ENCODE assay signal across 8 cellular contexts in genomic region chr19:13116282-13117175, GRCh38. TPM values are rescaled to one million over a fixed set of nuclear protein-coding genes. Genes with fewer than 3 reads are reported as not detected.
DNase-seq lines count a peak whose midpoint lies in the region; ATAC-seq and TF ChIP-seq lines count a peak whose summit lies in the region.

TRMT1 (minus strand) TSS chr19:13116740; CDS start chr19:13116399, 341 bp downstream.

- peak within 1 kb of the TSS; percentile 97 for H3K27ac Mint-ChIP-seq in activated T-helper 1 cell treated with anti-CD3 and anti-CD28 coated beads, Interleukin-12 subunit alpha, Interleukin-12 subunit beta, Interleukin-2, Interleukin-4 antibody, amounts not matched to agents 30 ng/mL and 10 ng/mL and 1 ng/mL, durations not matched to agents 14 hours and 24 hours and 36 hours
- peak within 1 kb of the TSS; percentile 88 to 93 for H3K27ac Mint-ChIP-seq in natural killer cell
- H3K27ac Mint-ChIP-seq in stimulated activated naive B cell treated with anti-CD40 and anti-IgM and Interleukin-4, amounts not matched to agents 10 μg/mL and 1 μg/mL and 100 μg/mL, for 72 hours, result peak within 1 kb of the TSS; percentile 98

- ATAC-seq in natural killer cell, result peak; percentile 63 to 77 (median 70)
- peak; percentile 65 to 69 for ATAC-seq in stimulated activated naive B cell treated with anti-CD40 and anti-IgM and Interleukin-4, amounts not matched to agents 10 μg/mL and 1 μg/mL and 100 μg/mL, for 72 hours (replicated peaks)

- H3K27me3 Mint-ChIP-seq in activated T-helper 1 cell treated with anti-CD3 and anti-CD28 coated beads, Interleukin-12 subunit alpha, Interleukin-12 subunit beta, Interleukin-2, Interleukin-4 antibody, amounts not matched to agents 30 ng/mL and 10 ng/mL and 1 ng/mL, durations not matched to agents 14 hours and 24 hours and 36 hours (ENCODE audit: insufficient read depth), result no peaks in the 10 kb centered on the region
- no peaks in the 10 kb centered on the region for H3K27me3 Mint-ChIP-seq in natural killer cell (ENCODE audit: low read depth in 2 of 2)
- H3K27me3 Mint-ChIP-seq in stimulated activated naive B cell treated with anti-CD40 and anti-IgM and Interleukin-4, amounts not matched to agents 10 μg/mL and 1 μg/mL and 100 μg/mL, for 72 hours, result no peaks in the 10 kb centered on the region

- peak within 1 kb of the TSS; percentile 44 to 99 (median 95); a peak in 21 of 22 replicates for H3K27ac ChIP-seq in BLaER1 treated with 17β-estradiol and CSF1 and Interleukin-3, amounts not matched to agents 10 nM and 100 nM

- peak within 1 kb of the TSS; percentile 94 to 100 (median 97) for H3K4me2 ChIP-seq in BLaER1 treated with 17β-estradiol and CSF1 and Interleukin-3, amounts not matched to agents 10 nM and 100 nM

- peak; percentile 93 for DNase-seq in GM20000 (ENCODE audit: low spot score)
- DNase-seq in LHCN-M2 (ENCODE audit: low read depth), result peak; percentile 93
- DNase-seq in RPMI8226, result peak; percentile 96
- DNase-seq in activated T-helper 1 cell treated with anti-CD3 and anti-CD28 coated beads, Interleukin-12 subunit alpha, Interleukin-12 subunit beta, Interleukin-2, Interleukin-4 antibody, amounts not matched to agents 30 ng/mL and 10 ng/mL and 1 ng/mL, durations not matched to agents 14 hours and 24 hours and 36 hours (ENCODE audit: low spot score), result peak; percentile 86
- peak; percentile 92 for DNase-seq in fibroblast of mammary gland (ENCODE audit: low read depth)
- DNase-seq in natural killer cell, result peak; percentile 85
- peak; percentile 94 for DNase-seq in stimulated activated naive B cell treated with anti-CD40 and anti-IgM and Interleukin-4, amounts not matched to agents 10 μg/mL and 1 μg/mL and 100 μg/mL, for 72 hours

- no peaks in the 10 kb centered on the region for H3K9me3 ChIP-seq in BLaER1 treated with 17β-estradiol and CSF1 and Interleukin-3, amounts not matched to agents 10 nM and 100 nM (replicated peaks in 1 of 11)

- no peaks in the 10 kb centered on the region for H3K9me3 Mint-ChIP-seq in activated T-helper 1 cell treated with anti-CD3 and anti-CD28 coated beads, Interleukin-12 subunit alpha, Interleukin-12 subunit beta, Interleukin-2, Interleukin-4 antibody, amounts not matched to agents 30 ng/mL and 10 ng/mL and 1 ng/mL, durations not matched to agents 14 hours and 24 hours and 36 hours
- no peaks in the 10 kb centered on the region for H3K9me3 Mint-ChIP-seq in natural killer cell
- H3K9me3 Mint-ChIP-seq in stimulated activated naive B cell treated with anti-CD40 and anti-IgM and Interleukin-4, amounts not matched to agents 10 μg/mL and 1 μg/mL and 100 μg/mL, for 72 hours, result no peaks in the 10 kb centered on the region

- H3K27me3 ChIP-seq in BLaER1 treated with 17β-estradiol and CSF1 and Interleukin-3, amounts not matched to agents 10 nM and 100 nM, result no peaks in the 10 kb centered on the region

- TF ChIP-seq CTCF in GM20000 (IDR thresholded peaks at IDR 0.05; ENCODE audit: extremely low read depth, missing control alignments) (no peak), fibroblast of mammary gland (conservative IDR thresholded peaks at IDR 0.05; ENCODE audit: control insufficient read depth, insufficient read depth, low read depth, low read length) (no peak), natural killer cell (IDR thresholded peaks at IDR 0.05) (no peak)

- peaks cover 25 to 33% (median 27%) of the 10 kb centered on the region in 11 experiments for H4K20me1 ChIP-seq in BLaER1 treated with 17β-estradiol and CSF1 and Interleukin-3, amounts not matched to agents 10 nM and 100 nM

- H3K9ac ChIP-seq in BLaER1 treated with 17β-estradiol and CSF1 and Interleukin-3, amounts not matched to agents 10 nM and 100 nM, result peak within 1 kb of the TSS; percentile 90 to 99 (median 98)

- H3K4me1 Mint-ChIP-seq in activated T-helper 1 cell treated with anti-CD3 and anti-CD28 coated beads, Interleukin-12 subunit alpha, Interleukin-12 subunit beta, Interleukin-2, Interleukin-4 antibody, amounts not matched to agents 30 ng/mL and 10 ng/mL and 1 ng/mL, durations not matched to agents 14 hours and 24 hours and 36 hours (ENCODE audit: low read depth), result peaks cover 38% of the 10 kb centered on the region
- peaks cover 38 to 52% of the 10 kb centered on the region in 2 donors for H3K4me1 Mint-ChIP-seq in natural killer cell
- H3K4me1 Mint-ChIP-seq in stimulated activated naive B cell treated with anti-CD40 and anti-IgM and Interleukin-4, amounts not matched to agents 10 μg/mL and 1 μg/mL and 100 μg/mL, for 72 hours, result peaks cover 30 to 75% of the 10 kb centered on the region in 2 donors

- peaks cover 50 to 57% (median 52%) of the 10 kb centered on the region in 10 experiments for H3K4me1 ChIP-seq in BLaER1 treated with 17β-estradiol and CSF1 and Interleukin-3, amounts not matched to agents 10 nM and 100 nM

- intact Hi-C loops in activated T-helper 1 cell treated with anti-CD3 and anti-CD28 coated beads, Interleukin-12 subunit alpha, Interleukin-12 subunit beta, Interleukin-2, Interleukin-4 antibody, amounts not matched to agents 30 ng/mL and 10 ng/mL and 1 ng/mL, durations not matched to agents 14 hours and 24 hours and 36 hours (cut with micrococcal nuclease), result loop anchor here (1.0 to 10.0 kb wide), 6 partner anchors 12 to 382 kb away; partner anchors contain the start of genes GET3 and TRIR
- intact Hi-C loops in natural killer cell (cut with micrococcal nuclease), result loop anchor here (1.0 to 2.0 kb wide), 2 partner anchors 14 to 36 kb away; partner anchors contain the start of gene LYL1

- H3K4me3 Mint-ChIP-seq in activated T-helper 1 cell treated with anti-CD3 and anti-CD28 coated beads, Interleukin-12 subunit alpha, Interleukin-12 subunit beta, Interleukin-2, Interleukin-4 antibody, amounts not matched to agents 30 ng/mL and 10 ng/mL and 1 ng/mL, durations not matched to agents 14 hours and 24 hours and 36 hours, result peak within 1 kb of the TSS; percentile 96
- peak within 1 kb of the TSS; percentile 99 for H3K4me3 Mint-ChIP-seq in natural killer cell
- peak within 1 kb of the TSS; percentile 97 to 99 for H3K4me3 Mint-ChIP-seq in stimulated activated naive B cell treated with anti-CD40 and anti-IgM and Interleukin-4, amounts not matched to agents 10 μg/mL and 1 μg/mL and 100 μg/mL, for 72 hours

- peaks cover 17 to 62% (median 53%) of the 10 kb centered on the region in 11 experiments for H3K36me3 ChIP-seq in BLaER1 treated with 17β-estradiol and CSF1 and Interleukin-3, amounts not matched to agents 10 nM and 100 nM

- peaks cover 18% of the 10 kb centered on the region for H3K36me3 Mint-ChIP-seq in activated T-helper 1 cell treated with anti-CD3 and anti-CD28 coated beads, Interleukin-12 subunit alpha, Interleukin-12 subunit beta, Interleukin-2, Interleukin-4 antibody, amounts not matched to agents 30 ng/mL and 10 ng/mL and 1 ng/mL, durations not matched to agents 14 hours and 24 hours and 36 hours (ENCODE audit: low read depth)
- no peaks in the 10 kb centered on the region for H3K36me3 Mint-ChIP-seq in natural killer cell
- H3K36me3 Mint-ChIP-seq in stimulated activated naive B cell treated with anti-CD40 and anti-IgM and Interleukin-4, amounts not matched to agents 10 μg/mL and 1 μg/mL and 100 μg/mL, for 72 hours, result peaks cover 16 to 44% of the 10 kb centered on the region in 2 donors

- peak within 1 kb of the TSS; percentile 95 to 100 (median 100) for H3K4me3 ChIP-seq in BLaER1 treated with 17β-estradiol and CSF1 and Interleukin-3, amounts not matched to agents 10 nM and 100 nM
- H3K4me3 ChIP-seq in fibroblast of mammary gland (ENCODE audit: control insufficient read depth, low read depth, low read length), result peak within 1 kb of the TSS; percentile 98

RNA-seq across cellular contexts. Expression of gene TRMT1, which starts in this region (rescaled TPM):
- total RNA-seq in LHCN-M2 (2014; rRNA removed) (39.6 and 40.0 TPM in 2 replicates), natural killer cell (10 to 100 TPM; 33.8 to 48.5 (median 42.2) TPM)
- polyA plus RNA-seq in LHCN-M2 (2012), result 19.9 TPM
- 154 and 157 TPM in 2 replicates for total RNA-seq in activated T-helper 1 cell treated with anti-CD3 and anti-CD28 coated beads, Interleukin-12 subunit alpha, Interleukin-12 subunit beta, Interleukin-2, Interleukin-4 antibody, amounts not matched to agents 30 ng/mL and 10 ng/mL and 1 ng/mL, durations not matched to agents 14 hours and 24 hours and 36 hours

Comparison
In these comparisons a context has a peak if more than half of its experiments do, and no peak if none do; other contexts are left out.
1. Peak in every context shown above with its lines: DNase-seq, ATAC-seq, H3K4me3 ChIP-seq and H3K27ac ChIP-seq.